In genomic region chr15:77627067-77627466, GRCh38 we compare ENCODE assay signal across 20 cellular contexts. TPM values are rescaled to one million over a fixed set of nuclear protein-coding genes. Genes with fewer than 3 reads are reported as not detected.
DNase-seq lines count a peak whose midpoint lies in the region; ATAC-seq and TF ChIP-seq lines count a peak whose summit lies in the region.
"Had no signal": no experiment of that assay in that cellular context is flagged by ENCODE, and none has a peak within 500 bp of the region (broad histone marks: within the 10 kb centered on the region; RNA-seq: fewer than 3 reads in every experiment).

No MANE protein-coding gene starts in this region.

- H3K4me3 ChIP-seq in A673 (ENCODE audit: low read depth, low read length, poor library complexity, severe bottlenecking) (no peak overlapping the region), ectodermal cell (ENCODE audit: insufficient read depth, low read depth, low read length) (no peak overlapping the region), H7 (ENCODE audit: insufficient read depth, low read depth, low read length) (no peak overlapping the region), upper lobe of left lung (no peak overlapping the region)
- H3K4me3 ChIP-seq: PC-9, SJCRH30 had no signal

- H3K23ac ChIP-seq in H9 (ENCODE audit: insufficient read length, low read depth, low read length), result no peak overlapping the region

- H4K5ac ChIP-seq in H9 (ENCODE audit: insufficient read length, low read depth, low read length), result no peak overlapping the region

- H2AFZ ChIP-seq in H9 (ENCODE audit: low read length), result no peak overlapping the region
- H2AFZ ChIP-seq: PC-9 had no signal

- H3K79me2 ChIP-seq in H9 (ENCODE audit: insufficient read depth, low read length), result peaks cover 8% of the 10 kb centered on the region; the same call in 1 of the 2 replicates

- no peak overlapping the region for H4K91ac ChIP-seq in H9 (ENCODE audit: insufficient read length, low read depth, low read length)

- H3K4me1 ChIP-seq in A673 (ENCODE audit: insufficient read depth, low read length, poor library complexity, severe bottlenecking) (peaks cover 75% of the 10 kb centered on the region), H9 (ENCODE audit: insufficient read depth, low read length) (peaks cover 21% of the 10 kb centered on the region), ectodermal cell (ENCODE audit: control insufficient read depth, insufficient read depth, low read length) (peaks cover 44% of the 10 kb centered on the region), upper lobe of left lung (peaks cover 4 to 16% (median 6%) of the 10 kb centered on the region in 4 donors)
- H3K4me1 ChIP-seq: SJCRH30 had no signal

- no peak for TF ChIP-seq CTCF in A673 (conservative IDR thresholded peaks at IDR 0.05; ENCODE audit: low read depth, low read length)
- TF ChIP-seq CTCF in H9 (conservative IDR thresholded peaks at IDR 0.05), result no peak
- TF ChIP-seq CTCF in GM20000 (IDR thresholded peaks at IDR 0.05; ENCODE audit: extremely low read depth, missing control alignments), result no peak
- no peak for TF ChIP-seq CTCF in upper lobe of left lung (IDR thresholded peaks at IDR 0.05)

- no peak overlapping the region for H2BK120ac ChIP-seq in H9 (ENCODE audit: low read depth, low read length, poor library complexity, severe bottlenecking)

- intact Hi-C loops in A673 (cut with micrococcal nuclease; ENCODE audit: unreplicated experiment), result no loop called here

- no peak overlapping the region for H2BK15ac ChIP-seq in H9 (ENCODE audit: low read depth, low read length)

- H3K27me3 Mint-ChIP-seq in H9 (ENCODE audit: low read depth), result peaks cover 14% of the 10 kb centered on the region

- H2BK12ac ChIP-seq in H9 (ENCODE audit: insufficient read length, low read depth, low read length), result no peak overlapping the region

- H3K27ac ChIP-seq in A673 (ENCODE audit: low read depth, low read length, poor library complexity, severe bottlenecking) (peak overlapping the region; percentile 39), H9 (ENCODE audit: insufficient read length, low read depth, low read length) (no peak overlapping the region), ectodermal cell (ENCODE audit: insufficient read depth, low read depth, low read length, poor library complexity, severe bottlenecking) (peak overlapping the region; percentile 39), upper lobe of left lung (no peak overlapping the region)
- H3K27ac ChIP-seq: PC-9, SJCRH30 had no signal

- no peak for ATAC-seq in GM21526 (IDR thresholded peaks at IDR 0.05; ENCODE audit: low FRiP score, unreplicated experiment)
- no peak for ATAC-seq in upper lobe of left lung (ENCODE audit: low FRiP score in 2 of 2)
- ATAC-seq: T-helper 17 cell had no signal

- no TSS peak for BruUV-seq in A673 (replicated peaks; lab: Mats Ljungman, UMichigan)

- no peak overlapping the region for H2AK5ac ChIP-seq in H9 (ENCODE audit: insufficient read length, low read length)

- no peaks in the 10 kb centered on the region for H3K79me1 ChIP-seq in H9 (ENCODE audit: insufficient read depth, low read depth, low read length, poor library complexity, severe bottlenecking)

- H3K9ac ChIP-seq in H9 (ENCODE audit: extremely low read depth, insufficient read length, low read length), result no peak overlapping the region

- no peak overlapping the region for H3K18ac ChIP-seq in H9 (ENCODE audit: insufficient read length, low read depth, low read length)

- DNase-seq in A673 (ENCODE audit: low spot score) (no peak), H9 (no peak), NCI-H2081 (lab: John Stamatoyannopoulos, UW) (peak; percentile 84 to 91), H7 (no peak), GM20000 (ENCODE audit: low spot score) (no peak), upper lobe of left lung (no peak)
- DNase-seq: ACHN; AML-193; CD4-positive, CD25-positive, alpha-beta regulatory T cell; EL; KBM-7; MV-4-11; NCI-H1930; NCI-H226; NCI-H774; PC-9; SJCRH30; T-helper 17 cell had no signal

- no peak for TF ChIP-seq POLR2A in upper lobe of left lung (IDR thresholded peaks at IDR 0.05)

- H3K36me3 ChIP-seq in A673 (ENCODE audit: insufficient read depth, low read length, poor library complexity, severe bottlenecking) (no peaks in the 10 kb centered on the region), ectodermal cell (ENCODE audit: control insufficient read depth, insufficient read depth, low read length) (no peaks in the 10 kb centered on the region), H7 (replicated peaks; ENCODE audit: control insufficient read depth, insufficient read depth, low read length) (no peaks in the 10 kb centered on the region; the same call in none of the 2 replicates), upper lobe of left lung (no peaks in the 10 kb centered on the region)
- H3K36me3 ChIP-seq: SJCRH30 had no signal

- CTCF ChIA-PET in A673 (lab: Charles Lee), result interaction anchor here (0.8 kb wide), 1 partner anchor 8 kb away, joined by 5 read pairs; no protein-coding TSS in a partner anchor

- H3K9me3 Mint-ChIP-seq in H9, result no peaks in the 10 kb centered on the region; a peak in 1 of 5 replicates

- no peak overlapping the region for H3K4ac ChIP-seq in H9 (ENCODE audit: low read depth, low read length)

- H3K56ac ChIP-seq in H9 (ENCODE audit: insufficient read length, low read depth, low read length), result no peak overlapping the region

- H3K27ac Mint-ChIP-seq in H9, result peak overlapping the region in 2 of 3 experiments; percentile 82 to 93; a peak in 3 of 7 replicates
- H3K27ac Mint-ChIP-seq: CD4-positive, CD25-positive, alpha-beta regulatory T cell; T-helper 17 cell had no signal

- peaks cover 0 to 11% (median 3%) of the 10 kb centered on the region in 3 experiments; a peak in 4 of 7 replicates for H3K36me3 Mint-ChIP-seq in H9 (ENCODE audit: insufficient read depth in 1 of 3, low read depth in 3 of 3)
- H3K36me3 Mint-ChIP-seq: CD4-positive, CD25-positive, alpha-beta regulatory T cell had no signal

- peaks cover 77 to 86% of the 10 kb centered on the region in 2 experiments for H3K4me1 Mint-ChIP-seq in H9
- H3K4me1 Mint-ChIP-seq: CD4-positive, CD25-positive, alpha-beta regulatory T cell had no signal

- H3K4me2 ChIP-seq in H9 (ENCODE audit: insufficient read depth, insufficient read length, low read length), result no peak overlapping the region
- H3K4me2 ChIP-seq: PC-9 had no signal

- H3K9me3 ChIP-seq in A673 (ENCODE audit: low read depth, low read length, poor library complexity, severe bottlenecking) (no peaks in the 10 kb centered on the region), H9 (ENCODE audit: control insufficient read depth, low read depth, low read length) (no peaks in the 10 kb centered on the region), ectodermal cell (ENCODE audit: control insufficient read depth, low read length) (no peaks in the 10 kb centered on the region), upper lobe of left lung (no peaks in the 10 kb centered on the region)
- H3K9me3 ChIP-seq: SJCRH30 had no signal

- no peak overlapping the region for H3T11ph ChIP-seq in H9 (ENCODE audit: low read length)

- H3K14ac ChIP-seq in H9 (ENCODE audit: insufficient read depth, low read length), result no peak overlapping the region

- WGBS in H9 (ENCODE audit: extremely low coverage, insufficient read length, low lambda C conversion rate), result no CpG with 5 or more reads among the region's 12 CpGs
- WGBS in ectodermal cell, 2 experiments, result 72 to 75% methylated on average over 12 of the region's 12 CpGs
- WGBS in upper lobe of left lung, 2 donors, result 85 to 88% methylated on average over 8 to 12 of the region's 12 CpGs

- H2BK5ac ChIP-seq in H9 (ENCODE audit: insufficient read length, low read length), result no peak overlapping the region

- H2BK20ac ChIP-seq in H9 (ENCODE audit: low read depth, low read length, poor library complexity, severe bottlenecking), result no peak overlapping the region

- H4K8ac ChIP-seq in H9 (replicated peaks; ENCODE audit: insufficient read length, low read depth, low read length), result no peak overlapping the region

- POLR2A ChIA-PET in A673 (lab: Charles Lee; ENCODE audit: low non-redundant PET), result interaction anchor here (0.7 kb wide), 1 partner anchor 18 kb away, joined by 3 read pairs; no protein-coding TSS in a partner anchor

- no peak overlapping the region for H3K4me3 Mint-ChIP-seq in H9
- H3K4me3 Mint-ChIP-seq: CD4-positive, CD25-positive, alpha-beta regulatory T cell; T-helper 17 cell had no signal

- H3K27me3 ChIP-seq in A673 (replicated peaks; ENCODE audit: insufficient read depth, low read depth, low read length, poor library complexity) (no peaks in the 10 kb centered on the region), H9 (ENCODE audit: insufficient read depth, low read length) (no peaks in the 10 kb centered on the region), ectodermal cell (ENCODE audit: control insufficient read depth, insufficient read depth, low read length, poor library complexity, severe bottlenecking) (no peaks in the 10 kb centered on the region), H7 (ENCODE audit: control insufficient read depth, insufficient read depth, low read length) (peaks cover 2% of the 10 kb centered on the region; the same call in 1 of the 2 replicates), upper lobe of left lung (peaks cover 0 to 23% (median 8%) of the 10 kb centered on the region in 4 donors)

- H4K20me1 ChIP-seq in H9 (ENCODE audit: control insufficient read depth, insufficient read depth, insufficient read length), result peaks cover 2% of the 10 kb centered on the region

- no peak for TF ChIP-seq EP300 in upper lobe of left lung (IDR thresholded peaks at IDR 0.05)

- H3K23me2 ChIP-seq in H9 (ENCODE audit: insufficient read length, low read depth, low read length, poor library complexity, severe bottlenecking), result peaks cover 7% of the 10 kb centered on the region

RNA-seq across cellular contexts. Expression of gene LINGO1, which starts 5.6 kb away (rescaled TPM):
- total RNA-seq in A673 (2021) (93.7 and 111 TPM in 2 replicates), H9 (2021) (41.6 and 42.6 TPM in 2 replicates), upper lobe of left lung (under 1 TPM in 4 of 6 donors, not detected in 2; 0.15 to 0.84 (median 0.43) TPM)
- polyA plus RNA-seq in ectodermal cell (2013, experiment 1 of 4), result 62.5 TPM
- polyA plus RNA-seq in ectodermal cell (2013, experiment 2 of 4), result 60.1 TPM
- 47.6 TPM for polyA plus RNA-seq in ectodermal cell (2013, experiment 3 of 4)
- 51.0 TPM for polyA plus RNA-seq in ectodermal cell (2013, experiment 4 of 4)
- total RNA-seq in H7 (2014; rRNA removed; shearing (Covaris generic)), result 10.6 and 11.9 TPM in 2 replicates
- total RNA-seq: CD4-positive, CD25-positive, alpha-beta regulatory T cell; PC-9; T-helper 17 cell had no signal
- polyA plus RNA-seq: CD4-positive, CD25-positive, alpha-beta regulatory T cell had no signal

Comparison
In these comparisons a context has a peak if more than half of its experiments do, and no peak if none do; other contexts are left out.
1. DNase-seq: peak in NCI-H2081 (2 of 2); none in A673 (single experiment), H9 (single experiment), H7 (single experiment), GM20000 (single experiment) and upper lobe of left lung (0 of 2).
2. H3K27ac ChIP-seq: peak in A673 (single experiment) and ectodermal cell (single experiment); none in H9 (single experiment) and upper lobe of left lung (0 of 4).